In genomic region chr6:111483736-111484654, GRCh38 we compare ENCODE assay signal across 1 cellular context.
TF ChIP-seq lines count a peak whose summit lies in the region.

No MANE protein-coding gene starts in this region.

TF ChIP-seq in WTC11, 78 proteins besides CTCF, POLR2A, EP300 and RAD21 (continued from another document):
- TF ChIP-seq HMGXB4 (CRISPR knock-in tag; IDR thresholded peaks at IDR 0.05) (0 out of 2 replicates have a peak, but pooled peaks have one; percentile 1), HMGA2 (CRISPR knock-in tag; IDR thresholded peaks at IDR 0.05) (no peak), PRDM15 (CRISPR knock-in tag; IDR thresholded peaks at IDR 0.05) (0 out of 2 replicates have a peak, but pooled peaks have one; percentile 31), RELA (CRISPR knock-in tag; IDR thresholded peaks at IDR 0.05; ENCODE audit: borderline replicate concordance) (no peak)
